8 cellular contexts compared by ENCODE assay signal in the genomic region with DNA sequence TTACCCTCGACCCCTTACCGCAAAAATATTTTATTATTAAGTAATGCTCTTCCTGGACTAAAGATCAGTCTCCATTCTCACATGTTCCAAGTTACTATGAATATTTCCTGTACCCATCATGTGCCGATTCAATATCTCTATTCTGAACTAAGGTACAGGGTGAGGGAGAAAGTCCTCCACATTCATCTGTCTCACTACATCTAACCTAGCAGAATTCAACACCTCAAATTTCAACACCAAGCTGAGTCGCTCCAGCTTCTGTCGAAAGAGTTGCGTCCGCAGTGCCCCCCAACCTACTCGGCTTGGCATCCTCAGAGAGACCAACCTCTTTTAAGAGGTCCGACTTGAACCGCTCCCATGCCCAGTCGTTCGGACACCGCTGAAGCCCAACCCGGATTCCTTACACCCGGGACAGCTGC. TPM values are rescaled to one million over a fixed set of nuclear protein-coding genes. Genes with fewer than 3 reads are reported as not detected.
DNase-seq lines count a peak whose midpoint lies in the region; ATAC-seq and TF ChIP-seq lines count a peak whose summit lies in the region.

No MANE protein-coding gene starts in this region.

- H3K27me3 ChIP-seq in BE2C, result no peaks in the 10 kb centered on the region
- H3K27me3 ChIP-seq in left lung, result no peaks in the 10 kb centered on the region
- no peaks in the 10 kb centered on the region for H3K27me3 ChIP-seq in thoracic aorta (replicated peaks; ENCODE audit: insufficient read depth)

- DNase-seq in BE2C, result no peak
- DNase-seq in M059J (ENCODE audit: low read depth), result peak; percentile 57
- DNase-seq in cardiac fibroblast (ENCODE audit: low read depth in 2 of 2), result peak; percentile 48 to 55
- peak in 1 of 2 donors; percentile 54 for DNase-seq in left lung
- no peak for DNase-seq in thoracic aorta (ENCODE audit: low spot score)
- no peak for DNase-seq in NCI-H2196 (lab: John Stamatoyannopoulos, UW; ENCODE audit: unreplicated experiment)
- DNase-seq in Ammon's horn (ENCODE audit: low spot score), result no peak

- peak overlapping the region; percentile 89 to 96 for H3K27ac ChIP-seq in left lung
- H3K27ac ChIP-seq in thoracic aorta, result peak overlapping the region in 1 of 2 donors; percentile 90

- intact Hi-C loops in left lung (cut with DNase I), result no loop called here

- TF ChIP-seq CTCF in BE2C (IDR thresholded peaks at IDR 0.05; ENCODE audit: low read depth, low read length) (no peak), cardiac fibroblast (IDR thresholded peaks at IDR 0.05; ENCODE audit: low read depth, low read length) (no peak), left lung (IDR thresholded peaks at IDR 0.05) (no peak), thoracic aorta (IDR thresholded peaks at IDR 0.05) (no peak)

- no peaks in the 10 kb centered on the region for H3K4me1 ChIP-seq in BE2C
- H3K4me1 ChIP-seq in left lung, result peaks cover 5 to 61% of the 10 kb centered on the region in 2 donors
- H3K4me1 ChIP-seq in thoracic aorta (ENCODE audit: control insufficient read depth in 1 of 2, low read depth in 2 of 2), result peaks cover 32 to 33% of the 10 kb centered on the region in 2 donors

- no peaks in the 10 kb centered on the region for H3K9me3 ChIP-seq in BE2C
- no peaks in the 10 kb centered on the region for H3K9me3 ChIP-seq in left lung
- H3K9me3 ChIP-seq in thoracic aorta, result no peaks in the 10 kb centered on the region

- H3K36me3 ChIP-seq in BE2C (peaks cover 6% of the 10 kb centered on the region), left lung (no peaks in the 10 kb centered on the region), thoracic aorta (no peaks in the 10 kb centered on the region)

- H3K4me3 ChIP-seq in BE2C (ENCODE audit: low read depth, low read length), result peak overlapping the region; percentile 93
- peak overlapping the region; percentile 86 to 95 for H3K4me3 ChIP-seq in cardiac fibroblast (replicated peaks in 1 of 2; ENCODE audit: low read depth in 2 of 2, low read length in 2 of 2)
- peak overlapping the region; percentile 73 to 75 for H3K4me3 ChIP-seq in left lung
- peak overlapping the region; percentile 90 for H3K4me3 ChIP-seq in thoracic aorta

- ATAC-seq in GM21360 (IDR thresholded peaks at IDR 0.05; ENCODE audit: unreplicated experiment) (peak; percentile 7), left lung (peak; percentile 44), thoracic aorta (ENCODE audit: insufficient number of reproducible peaks, low FRiP score, low read depth) (no peak)

RNA-seq across cellular contexts. Expression of gene CERT1, which starts 1.0 kb away (rescaled TPM):
- polyA plus RNA-seq in BE2C (2012; ENCODE audit: insufficient read depth, insufficient read length, low read depth), result 35.5 TPM
- 10.9 and 13.3 TPM in 2 replicates for total RNA-seq in M059J (2014; rRNA removed; shearing (Covaris generic))
- total RNA-seq in left lung, result 10 to 100 TPM; 63.4 to 72.7 TPM
- total RNA-seq in thoracic aorta, result 10 to 100 TPM; 21.1 to 43.7 TPM

RNA-seq across cellular contexts. Expression of gene POLK, which starts 1.3 kb away (rescaled TPM):
- polyA plus RNA-seq in BE2C (2012; ENCODE audit: insufficient read depth, insufficient read length, low read depth), result 13.8 TPM
- total RNA-seq in M059J (2014; rRNA removed; shearing (Covaris generic)), result 24.2 and 28.9 TPM in 2 replicates
- total RNA-seq in left lung (10 to 100 TPM; 33.0 to 33.5 TPM), thoracic aorta (10 to 100 TPM; 48.2 to 51.4 TPM)

Comparison
In these comparisons a context has a peak if more than half of its experiments do, and no peak if none do; other contexts are left out.
1. DNase-seq: peak in M059J (single experiment) and cardiac fibroblast (2 of 2); none in BE2C (single experiment), thoracic aorta (single experiment), NCI-H2196 (single experiment) and Ammon's horn (single experiment).
2. Peak in every context shown above with its lines, with median percentiles within 50 percentile points of each other: H3K4me3 ChIP-seq.